1 cellular context compared by ENCODE assay signal in genomic region chr19:860481-861098, GRCh38.
TF ChIP-seq lines count a peak whose summit lies in the region.

No MANE protein-coding gene starts in this region.

TF ChIP-seq in HepG2, 621 proteins besides CTCF, POLR2A, EP300 and RAD21 (continued from another document):
- TF ChIP-seq SMAD1 (CRISPR knock-in tag; IDR thresholded peaks at IDR 0.05; ENCODE audit: borderline replicate concordance, low read depth), result 0 out of 2 replicates have a peak, but pooled peaks have one; percentile 58
- peak; percentile 43; the same call in 1 of the 2 replicates for TF ChIP-seq RFXAP (CRISPR knock-in tag; IDR thresholded peaks at IDR 0.05; ENCODE audit: borderline replicate concordance)
- TF ChIP-seq ZNF235 (CRISPR knock-in tag; IDR thresholded peaks at IDR 0.05; ENCODE audit: borderline replicate concordance), result 0 out of 2 replicates have a peak, but pooled peaks have one; percentile 50
- TF ChIP-seq ZNF552 (CRISPR knock-in tag; IDR thresholded peaks at IDR 0.05; ENCODE audit: borderline replicate concordance), result no peak
- 0 out of 2 replicates have a peak, but pooled peaks have one; percentile 38 for TF ChIP-seq ZNF343 (CRISPR knock-in tag; IDR thresholded peaks at IDR 0.05)
- TF ChIP-seq BRCA1 (CRISPR knock-in tag; IDR thresholded peaks at IDR 0.05), result no peak
- TF ChIP-seq PATZ1 (CRISPR knock-in tag; IDR thresholded peaks at IDR 0.05), result peak; percentile 83
- no peak; the same call in 1 of the 2 replicates for TF ChIP-seq ZFP91 (CRISPR knock-in tag; IDR thresholded peaks at IDR 0.05; ENCODE audit: borderline replicate concordance)
- TF ChIP-seq ZSCAN31 (CRISPR knock-in tag; IDR thresholded peaks at IDR 0.05; ENCODE audit: low read depth), result 0 out of 2 replicates have a peak, but pooled peaks have one; percentile 44
- 0 out of 2 replicates have a peak, but pooled peaks have one; percentile 41 for TF ChIP-seq ZNF263 (CRISPR knock-in tag; IDR thresholded peaks at IDR 0.05)
- TF ChIP-seq SALL2 (CRISPR knock-in tag; IDR thresholded peaks at IDR 0.05), result 0 out of 2 replicates have a peak, but pooled peaks have one; percentile 45
- no peak for TF ChIP-seq ATF4 (CRISPR knock-in tag; IDR thresholded peaks at IDR 0.05)
- TF ChIP-seq ZGPAT (CRISPR knock-in tag; IDR thresholded peaks at IDR 0.05), result 0 out of 2 replicates have a peak, but pooled peaks have one; percentile 49
